In genomic region chr3:25576146-25576545, GRCh38 we compare ENCODE assay signal across 26 cellular contexts.
"Had no signal": no experiment of that assay in that cellular context is flagged by ENCODE, and none has a peak within 500 bp of the region (broad histone marks: within the 10 kb centered on the region; RNA-seq: fewer than 3 reads in every experiment).

No MANE protein-coding gene starts in this region.

- H3K4me1 ChIP-seq: parathyroid adenoma, right lobe of liver, spleen, suprapubic skin, transverse colon, upper lobe of right lung, uterus had no signal

- DNase-seq: naive thymus-derived CD4-positive, alpha-beta T cell; natural killer cell; occipital lobe; ovary; psoas muscle; right cardiac atrium; right lobe of liver; sigmoid colon; small intestine; spleen; stimulated activated CD4-positive, alpha-beta T cell treated with anti-CD3 and anti-CD28 coated beads, Interleukin-12 subunit alpha, Interleukin-12 subunit beta, amount 100 ng/mL, for 4 hours; stimulated activated CD4-positive, alpha-beta T cell treated with anti-CD3 and anti-CD28 coated beads, Interleukin-1b, Interleukin-23, amount 100 ng/mL, for 48 hours; stimulated activated CD4-positive, alpha-beta T cell treated with anti-CD3 and anti-CD28 coated beads, Interleukin-4, amount 100 ng/mL, for 1 hour; stimulated activated CD4-positive, alpha-beta T cell treated with anti-CD3 and anti-CD28 coated beads, Interleukin-4, amount 100 ng/mL, for 4 hours; stimulated activated CD8-positive, alpha-beta memory T cell treated with anti-CD3 and anti-CD28 coated beads, Interleukin-4, amount 100 ng/mL, for 48 hours; stimulated activated naive CD4-positive, alpha-beta T cell; substantia nigra; testis; tibial artery; transverse colon; upper lobe of right lung; uterus had no signal

- ATAC-seq: naive thymus-derived CD4-positive, alpha-beta T cell; natural killer cell; psoas muscle; right cardiac atrium; right lobe of liver; stimulated activated memory B cell treated with anti-CD40 and anti-IgM and Interleukin-4, amounts not matched to agents 10 μg/mL and 1 μg/mL and 100 μg/mL, for 72 hours; upper lobe of right lung had no signal

- H2AFZ ChIP-seq: neural progenitor cell, parathyroid adenoma had no signal

- H3K27ac ChIP-seq: neural progenitor cell, ovary, parathyroid adenoma, psoas muscle, right lobe of liver, sigmoid colon, spleen, suprapubic skin, testis, tibial artery, transverse colon, upper lobe of right lung, uterus had no signal

- H3K9ac ChIP-seq: neural progenitor cell, parathyroid adenoma had no signal

- H3K4me3 ChIP-seq: neural progenitor cell, ovary, psoas muscle, right lobe of liver, sigmoid colon, spleen, suprapubic skin, testis, tibial artery, transverse colon, upper lobe of right lung, uterus had no signal

- H3K36me3 ChIP-seq: neural progenitor cell, ovary, right lobe of liver, suprapubic skin, transverse colon, upper lobe of right lung, uterus had no signal

- H3K9me3 ChIP-seq: ovary, psoas muscle, right lobe of liver, sigmoid colon, spleen, suprapubic skin, testis, tibial artery, transverse colon, upper lobe of right lung, uterus had no signal

- H3K27me3 ChIP-seq: neural progenitor cell, ovary, right lobe of liver, sigmoid colon, spleen, suprapubic skin, testis, tibial artery, transverse colon, upper lobe of right lung, uterus had no signal

- H3K4me2 ChIP-seq: neural progenitor cell had no signal
